ENCODE assay signal across 27 cellular contexts in the genomic region with DNA sequence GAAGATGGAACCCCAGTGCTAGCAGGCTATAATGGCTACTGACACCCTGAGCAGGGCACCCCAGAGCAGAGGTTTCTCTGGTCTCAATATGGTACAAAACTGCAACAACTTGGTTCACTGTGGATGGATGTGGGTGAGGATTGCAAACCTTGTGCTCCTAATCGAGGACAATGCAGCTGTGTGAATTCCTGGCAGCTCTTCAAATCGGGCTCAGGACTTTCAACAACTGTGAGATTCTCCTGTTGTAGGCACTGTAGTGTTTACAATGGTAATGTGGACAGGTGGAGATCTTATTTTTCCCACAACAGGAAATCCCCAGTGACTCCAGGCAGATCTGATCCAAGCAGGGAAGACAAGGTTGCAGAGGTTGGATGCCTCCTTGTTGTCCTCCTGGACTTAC.
"Had no signal": no experiment of that assay in that cellular context is flagged by ENCODE, and none has a peak within 500 bp of the region (broad histone marks: within the 10 kb centered on the region; RNA-seq: fewer than 3 reads in every experiment).

No MANE protein-coding gene starts in this region.

- H3K4me1 ChIP-seq: esophagus muscularis mucosa, foreskin keratinocyte, gastrocnemius medialis, heart left ventricle had no signal

- H3K27ac ChIP-seq: brain microvascular endothelial cell, coronary artery, dorsolateral prefrontal cortex, esophagus muscularis mucosa, foreskin keratinocyte, gastrocnemius medialis, heart left ventricle, WERI-Rb-1 had no signal

- H3K4me3 ChIP-seq: coronary artery, dorsolateral prefrontal cortex, esophagus muscularis mucosa, gastrocnemius medialis, heart left ventricle had no signal

- DNase-seq: activated B cell treated with CpG ODN at 0.5 μM for 24 hours; activated CD4-positive, alpha-beta T cell treated with anti-CD3 and anti-CD28 coated beads for 48 hours; activated CD4-positive, alpha-beta T cell treated with anti-CD3 and anti-CD28 coated beads, Interleukin-2, amount 50 U/mL, for 1 hour; activated CD4-positive, alpha-beta T cell treated with anti-CD3 and anti-CD28 coated beads, Interleukin-2, amount 50 U/mL, for 48 hours; activated CD8-positive, alpha-beta memory T cell treated with anti-CD3 and anti-CD28 coated beads for 24 hours; activated CD8-positive, alpha-beta T cell treated with anti-CD3 and anti-CD28 coated beads for 36 hours; activated effector memory CD4-positive, alpha-beta T cell treated with Interleukin-2 at 50 U/mL for 16 hours; activated gamma-delta T cell treated with Interleukin-2 at 50 U/mL for 16 hours; activated naive CD4-positive, alpha-beta T cell treated with anti-CD3 and anti-CD28 coated beads, Interleukin-2, amount 50 U/mL, for 16 hours; activated naive CD4-positive, alpha-beta T cell treated with Interleukin-2 at 50 U/mL for 16 hours; activated T-cell treated with anti-CD3 and anti-CD28 coated beads, Interleukin-2, amount 50 U/mL, for 4 hours; amniotic stem cell; anterior cingulate cortex; brain microvascular endothelial cell; dorsolateral prefrontal cortex; effector memory CD8-positive, alpha-beta T cell; erythroblast; foreskin keratinocyte; gastrocnemius medialis; glutamatergic neuron; heart left ventricle; T1000; WERI-Rb-1 had no signal

- H3K36me3 ChIP-seq: brain microvascular endothelial cell, esophagus muscularis mucosa, gastrocnemius medialis, heart left ventricle, WERI-Rb-1 had no signal

- H3K27me3 ChIP-seq: brain microvascular endothelial cell, dorsolateral prefrontal cortex, esophagus muscularis mucosa, gastrocnemius medialis, heart left ventricle had no signal

- FAIRE-seq: astrocyte, bronchial epithelial cell had no signal

- H3K9me3 ChIP-seq: gastrocnemius medialis had no signal
